In genomic region chr6:4879724-4880372, GRCh38 we compare ENCODE assay signal across 13 cellular contexts.
DNase-seq lines count a peak whose midpoint lies in the region; ATAC-seq, FAIRE-seq and TF ChIP-seq lines count a peak whose summit lies in the region.
"Had no signal": no experiment of that assay in that cellular context is flagged by ENCODE, and none has a peak within 500 bp of the region (broad histone marks: within the 10 kb centered on the region; RNA-seq: fewer than 3 reads in every experiment).

No MANE protein-coding gene starts in this region.

- H3K27ac ChIP-seq in SJCRH30 = peak overlapping the region; percentile 82
- H3K27ac ChIP-seq: ovary had no signal

- no peaks in the 10 kb centered on the region for H3K36me3 ChIP-seq in SJCRH30
- H3K36me3 ChIP-seq: ovary had no signal

- DNase-seq in GM12892 (ENCODE audit: insufficient read length) (no peak), SJCRH30 (peak; percentile 77 to 92), iPS-NIHi11 (ENCODE audit: low spot score) (no peak), left ventricle myocardium superior (no peak), NAMALWA (ENCODE audit: low spot score) (no peak)
- no peak for DNase-seq in effector CD4-positive, alpha-beta T cell
- DNase-seq: activated T-cell treated with anti-CD3 and anti-CD28 coated beads for 4 hours, aorta, mammary epithelial cell, NCI-H2171, ovary had no signal

- peak overlapping the region; percentile 16 for H3K4me3 ChIP-seq in SJCRH30
- H3K4me3 ChIP-seq: ovary had no signal

- ATAC-seq in GM21423 (IDR thresholded peaks at IDR 0.05; ENCODE audit: unreplicated experiment) = peak; percentile 56
- peak; percentile 80 for ATAC-seq in HG03025 (IDR thresholded peaks at IDR 0.05; ENCODE audit: low FRiP score, unreplicated experiment)
- no peak for ATAC-seq in left ventricle myocardium superior

- no peak for TF ChIP-seq POLR2A in GM12892 (IDR thresholded peaks at IDR 0.05; ENCODE audit: low read depth, low read length)

- H3K9me3 ChIP-seq in SJCRH30 (replicated peaks) = no peaks in the 10 kb centered on the region
- H3K9me3 ChIP-seq: ovary had no signal

- H3K4me1 ChIP-seq in SJCRH30 = peaks cover 37% of the 10 kb centered on the region

- no peaks in the 10 kb centered on the region for H3K27me3 ChIP-seq in SJCRH30
- H3K27me3 ChIP-seq: ovary had no signal

- intact Hi-C loops in left ventricle myocardium superior (cut with micrococcal nuclease) = no loop called here

- peak; percentile 77 for FAIRE-seq in GM12892 (lab: Jason Lieb, UNC)

Comparison
In these comparisons a context has a peak if more than half of its experiments do, and no peak if none do; other contexts are left out.
1. DNase-seq: peak in SJCRH30 (2 of 2); none in GM12892 (single experiment), iPS-NIHi11 (single experiment), left ventricle myocardium superior (single experiment), NAMALWA (single experiment) and effector CD4-positive, alpha-beta T cell (single experiment).